8 cellular contexts compared by ENCODE assay signal in genomic region chr1:114979278-114979891, GRCh38. TPM values are rescaled to one million over a fixed set of nuclear protein-coding genes. Genes with fewer than 3 reads are reported as not detected.
DNase-seq lines count a peak whose midpoint lies in the region; ATAC-seq and TF ChIP-seq lines count a peak whose summit lies in the region.

No MANE protein-coding gene starts in this region.

- H3K36me3 Mint-ChIP-seq in osteocyte (ENCODE audit: unreplicated experiment) = peaks cover 3% of the 10 kb centered on the region

- no peaks in the 10 kb centered on the region for H4K20me1 ChIP-seq in PC-9 (ENCODE audit: insufficient read depth)

- no peaks in the 10 kb centered on the region for H3K36me3 ChIP-seq in PC-9 (ENCODE audit: low read depth)
- no peaks in the 10 kb centered on the region for H3K36me3 ChIP-seq in tibial nerve

- DNase-seq in DMS53 (lab: John Stamatoyannopoulos, UW) = peak; percentile 71
- peak; percentile 39 for DNase-seq in HS-27A (ENCODE audit: low read depth)
- peak; percentile 57 to 59 for DNase-seq in PC-9
- DNase-seq in activated T-cell treated with anti-CD3 and anti-CD28 coated beads, Interleukin-2, amount 50 U/mL, for 48 hours = peak; percentile 69 to 70
- peak; percentile 29 for DNase-seq in fibroblast of the conjunctiva (ENCODE audit: low read depth)
- DNase-seq in osteocyte (ENCODE audit: extremely low spot score, unreplicated experiment) = no peak
- DNase-seq in tibial nerve (ENCODE audit: low spot score in 2 of 2) = peak; percentile 47 to 83

- H3K4me1 ChIP-seq in PC-9 (replicated peaks; ENCODE audit: insufficient read depth) (no peaks in the 10 kb centered on the region), tibial nerve (no peaks in the 10 kb centered on the region)

- WGBS in tibial nerve, 2 donors = 30 to 33% methylated on average over 4 of the region's 4 CpGs

- POLR2A ChIA-PET in PC-9 (lab: Charles Lee; ENCODE audit: unreplicated experiment) = interaction anchor here (0.5 kb wide), 1 partner anchor 697 kb away, joined by 3 read pairs; no protein-coding TSS in a partner anchor

- ATAC-seq in GM18867 (IDR thresholded peaks at IDR 0.05; ENCODE audit: unreplicated experiment) = no peak

- H2AFZ ChIP-seq in PC-9 = no peak overlapping the region

- H3K9me3 ChIP-seq in PC-9 (ENCODE audit: insufficient read depth, low read depth) (peaks cover 18% of the 10 kb centered on the region), tibial nerve (peaks cover 0 to 21% (median 4%) of the 10 kb centered on the region in 4 donors)

- no peaks in the 10 kb centered on the region for H3K9me2 ChIP-seq in PC-9 (ENCODE audit: insufficient read depth)

- H3K27ac ChIP-seq in PC-9 (no peak overlapping the region), tibial nerve (no peak overlapping the region)

- no peaks in the 10 kb centered on the region for H3K27me3 ChIP-seq in PC-9 (ENCODE audit: insufficient read depth, low read depth)
- H3K27me3 ChIP-seq in tibial nerve = no peaks in the 10 kb centered on the region

- TF ChIP-seq EP300 in tibial nerve (IDR thresholded peaks at IDR 0.05) = no peak

- H3K4me3 Mint-ChIP-seq in osteocyte (ENCODE audit: unreplicated experiment) = no peak overlapping the region

- H3K27me3 Mint-ChIP-seq in osteocyte (ENCODE audit: unreplicated experiment) = peaks cover 54% of the 10 kb centered on the region

- no TSS peak for BruUV-seq in PC-9 (replicated peaks; lab: Mats Ljungman, UMichigan)

- intact Hi-C loops in PC-9 (cut with micrococcal nuclease; ENCODE audit: unreplicated experiment) = loop anchor here (1.0 to 5.0 kb wide), 7 partner anchors 73 to 616 kb away; no protein-coding TSS in a partner anchor

- no peak overlapping the region for H3K4me2 ChIP-seq in PC-9

- no peak overlapping the region for H3K27ac Mint-ChIP-seq in osteocyte (ENCODE audit: unreplicated experiment)

- no peaks in the 10 kb centered on the region for H3K79me2 ChIP-seq in PC-9 (ENCODE audit: low read depth)

- no peaks in the 10 kb centered on the region for H3F3A ChIP-seq in PC-9 (ENCODE audit: insufficient read depth, low read depth)

- H3K4me3 ChIP-seq in PC-9 (no peak overlapping the region), tibial nerve (no peak overlapping the region)

- CTCF ChIA-PET in PC-9 (lab: Charles Lee) = interaction anchor here (0.9 kb wide), 1 partner anchor 73 kb away, joined by 3 read pairs; no protein-coding TSS in a partner anchor

- no peaks in the 10 kb centered on the region for H3K4me1 Mint-ChIP-seq in osteocyte (ENCODE audit: unreplicated experiment)

- TF ChIP-seq CTCF in PC-9 (conservative IDR thresholded peaks at IDR 0.05) (peak; percentile 96), osteocyte (IDR thresholded peaks at IDR 0.05) (peak; percentile 89), tibial nerve (IDR thresholded peaks at IDR 0.05) (peak; percentile 61 to 77 (median 71))

- TF ChIP-seq POLR2A in tibial nerve (IDR thresholded peaks at IDR 0.05) = no peak

- H3K9me3 Mint-ChIP-seq in osteocyte (ENCODE audit: unreplicated experiment) = peaks cover 11% of the 10 kb centered on the region

RNA-seq across cellular contexts. Expression of gene TSHB, which starts 50.2 kb away (rescaled TPM):
- total RNA-seq in PC-9 (2021) (not detected in 2 replicates), osteocyte (not detected in 2 replicates), tibial nerve (not detected)
